In the genomic region with DNA sequence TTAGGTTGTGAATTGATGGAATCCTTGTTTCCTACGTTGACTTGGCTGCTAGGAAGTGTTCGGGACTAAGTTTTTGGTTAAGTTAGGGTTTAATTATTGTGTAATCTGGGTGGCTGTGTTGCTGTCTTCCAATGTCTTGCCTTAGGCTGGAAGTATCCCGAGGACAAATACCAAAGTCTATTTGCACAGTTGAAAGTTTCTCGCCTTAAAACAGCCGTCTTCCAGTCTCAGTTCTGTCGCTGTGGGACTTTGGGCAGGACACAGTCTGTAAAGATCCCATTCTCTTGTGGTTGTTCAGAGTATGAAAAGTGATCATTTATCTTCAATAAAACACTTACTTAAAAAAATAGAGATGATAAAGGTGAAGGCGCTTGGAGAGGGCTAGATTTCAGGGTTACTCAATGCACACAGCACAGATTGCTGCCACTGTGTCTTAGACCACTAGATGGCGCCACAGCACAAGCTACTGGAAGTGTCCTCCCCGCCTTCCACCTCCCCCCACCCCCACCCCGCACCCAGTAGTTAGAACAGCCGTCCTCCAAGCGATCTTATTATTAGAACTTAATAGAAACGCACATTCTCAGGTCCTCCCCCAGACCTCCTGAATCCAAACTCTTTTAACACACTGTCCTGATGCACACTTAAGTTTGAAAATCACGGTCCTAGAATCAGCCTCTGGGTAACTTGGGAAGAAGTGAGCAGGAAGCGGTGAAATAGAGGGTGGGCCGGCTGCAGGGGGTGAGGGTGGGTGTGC, we compare ENCODE assay signal across 8 cellular contexts. TPM values are rescaled to one million over a fixed set of nuclear protein-coding genes. Genes with fewer than 3 reads are reported as not detected.
DNase-seq lines count a peak whose midpoint lies in the region; ATAC-seq and TF ChIP-seq lines count a peak whose summit lies in the region.

No MANE protein-coding gene starts in this region.

- no peaks in the 10 kb centered on the region for H3K9me1 ChIP-seq in IMR-90 (ENCODE audit: insufficient read depth, low read length)

- no peak overlapping the region for H3K23ac ChIP-seq in IMR-90 (ENCODE audit: low read depth, low read length)

- TF ChIP-seq CTCF in IMR-90 (conservative IDR thresholded peaks at IDR 0.05; ENCODE audit: low read depth, low read length) (peak; percentile 78), OCI-LY1 (IDR thresholded peaks at IDR 0.05; ENCODE audit: low read length) (peak; percentile 67), esophagus squamous epithelium (IDR thresholded peaks at IDR 0.05) (peak; percentile 65 to 93 (median 70)), neural cell (IDR thresholded peaks at IDR 0.05; ENCODE audit: poor library complexity, severe bottlenecking) (peak; percentile 70)

- H4K5ac ChIP-seq in IMR-90 (ENCODE audit: low read depth, low read length), result no peak overlapping the region

- 61% methylated on average over 3 of the region's 16 CpGs; no CpG with 5 or more reads in 1 of the 2 experiments for WGBS in IMR-90 (ENCODE audit: extremely low coverage in 2 of 2, insufficient read length in 1 of 2), 2 experiments
- 19 to 21% methylated on average over 11 to 14 of the region's 16 CpGs for WGBS in esophagus squamous epithelium, 2 donors

- no peaks in the 10 kb centered on the region for H3K36me3 ChIP-seq in IMR-90 (ENCODE audit: control insufficient read depth, insufficient read depth, low read length)
- peaks cover under 1% of the 10 kb centered on the region; the same call in 1 of the 2 replicates for H3K36me3 ChIP-seq in OCI-LY1 (ENCODE audit: insufficient read depth, low read length)
- H3K36me3 ChIP-seq in esophagus squamous epithelium, result peaks cover 0 to 4% (median 0%) of the 10 kb centered on the region in 3 donors
- no peaks in the 10 kb centered on the region for H3K36me3 ChIP-seq in neural cell (ENCODE audit: insufficient read depth, low read length)

- no peaks in the 10 kb centered on the region for H3F3A ChIP-seq in OCI-LY1 (ENCODE audit: insufficient read depth, low read length)
- peaks cover 1% of the 10 kb centered on the region for H3F3A ChIP-seq in neural cell (ENCODE audit: insufficient read depth, low read length, poor library complexity, severe bottlenecking)

- peak; percentile 89 for TF ChIP-seq RAD21 in IMR-90 (IDR thresholded peaks at IDR 0.05; ENCODE audit: low read length)
- peak; percentile 78 for TF ChIP-seq RAD21 in neural cell (conservative IDR thresholded peaks at IDR 0.05)

- H3K9ac ChIP-seq in IMR-90 (ENCODE audit: low read depth, low read length), result no peak overlapping the region
- H3K9ac ChIP-seq in OCI-LY1 (ENCODE audit: low read length), result no peak overlapping the region
- no peak overlapping the region for H3K9ac ChIP-seq in neural cell (ENCODE audit: low read length)

- no peaks in the 10 kb centered on the region for H3K4me1 ChIP-seq in IMR-90 (ENCODE audit: control insufficient read depth, insufficient read depth, low read length)
- peaks cover 15% of the 10 kb centered on the region for H3K4me1 ChIP-seq in OCI-LY1 (ENCODE audit: insufficient read depth, low read length, severe bottlenecking)
- H3K4me1 ChIP-seq in esophagus squamous epithelium, result peaks cover 0 to 9% (median 0%) of the 10 kb centered on the region in 3 donors

- H2AK5ac ChIP-seq in IMR-90 (ENCODE audit: low read depth, low read length), result no peak overlapping the region

- no peak for TF ChIP-seq EP300 in neural cell (conservative IDR thresholded peaks at IDR 0.05; ENCODE audit: poor library complexity, severe bottlenecking)

- no peak overlapping the region for H4K8ac ChIP-seq in IMR-90 (ENCODE audit: low read depth in 2 of 2, low read length in 2 of 2)

- H3K9me3 ChIP-seq in IMR-90 (ENCODE audit: control insufficient read depth, insufficient read depth, low read length) (no peaks in the 10 kb centered on the region), OCI-LY1 (ENCODE audit: low read length) (no peaks in the 10 kb centered on the region), esophagus squamous epithelium (no peaks in the 10 kb centered on the region), neural cell (ENCODE audit: low read length) (no peaks in the 10 kb centered on the region)

- ATAC-seq in IMR-90 (ENCODE audit: low read depth) (peak; percentile 99), GM18867 (IDR thresholded peaks at IDR 0.05; ENCODE audit: unreplicated experiment) (no peak)

- H3K4me3 ChIP-seq in IMR-90 (ENCODE audit: insufficient read depth, low read depth, low read length), result peak overlapping the region; percentile 42; the same call in 1 of the 2 replicates
- peak overlapping the region; percentile 35 for H3K4me3 ChIP-seq in OCI-LY1 (ENCODE audit: low read depth, low read length, poor library complexity, severe bottlenecking)
- peak overlapping the region in 1 of 4 donors; percentile 43 for H3K4me3 ChIP-seq in esophagus squamous epithelium
- H3K4me3 ChIP-seq in neural cell (ENCODE audit: low read length), result no peak overlapping the region

- H3K4ac ChIP-seq in IMR-90 (ENCODE audit: low read depth, low read length), result no peak overlapping the region

- no peak overlapping the region for H2BK120ac ChIP-seq in IMR-90 (ENCODE audit: low read depth, low read length)

- peak overlapping the region; percentile 85 for H2AFZ ChIP-seq in IMR-90 (replicated peaks; ENCODE audit: low read length, poor library complexity)
- H2AFZ ChIP-seq in OCI-LY1 (ENCODE audit: low read length), result no peak overlapping the region
- no peak overlapping the region for H2AFZ ChIP-seq in neural cell (ENCODE audit: low read depth, low read length)

- no peaks in the 10 kb centered on the region for H4K20me1 ChIP-seq in IMR-90 (ENCODE audit: insufficient read depth, low read length)
- no peaks in the 10 kb centered on the region for H4K20me1 ChIP-seq in OCI-LY1 (ENCODE audit: insufficient read depth, low read length)
- no peaks in the 10 kb centered on the region for H4K20me1 ChIP-seq in neural cell (ENCODE audit: insufficient read depth)

- BruUV-seq in IMR-90 (replicated peaks; lab: Mats Ljungman, UMichigan), result no TSS peak

- H3K27me3 ChIP-seq in IMR-90 (ENCODE audit: control insufficient read depth, insufficient read depth, low read length), result peaks cover 7% of the 10 kb centered on the region
- H3K27me3 ChIP-seq in OCI-LY1 (ENCODE audit: insufficient read depth, low read length), result no peaks in the 10 kb centered on the region
- H3K27me3 ChIP-seq in esophagus squamous epithelium, result no peaks in the 10 kb centered on the region
- H3K27me3 ChIP-seq in neural cell (ENCODE audit: insufficient read depth, low read depth, low read length), result no peaks in the 10 kb centered on the region

- no peak overlapping the region for H2BK15ac ChIP-seq in IMR-90 (ENCODE audit: low read depth, low read length)

- DNase-seq in EH (ENCODE audit: low read depth) (peak; percentile 78), IMR-90 (peak; percentile 70), activated T-cell treated with anti-CD3 and anti-CD28 coated beads for 48 hours (ENCODE audit: low read depth) (peak; percentile 61), esophagus squamous epithelium (lab: John Stamatoyannopoulos, UW) (peak; percentile 17)
- peak; percentile 49 to 83 (median 78) for DNase-seq in stimulated activated naive CD4-positive, alpha-beta T cell (lab: John Stamatoyannopoulos, UW)

- dilution Hi-C loops in IMR-90 (cut with HindIII; ENCODE audit: low sequenced_read_pairs, unreplicated experiment), result no loop called here

- intact Hi-C loops in IMR-90 (cut with micrococcal nuclease) (loop anchor here (1.0 to 10.0 kb wide), 7 partner anchors 464 to 982 kb away; no protein-coding TSS in a partner anchor), esophagus squamous epithelium (cut with DNase I) (loop anchor here (10.0 kb wide), 1 partner anchor 614 kb away; a partner anchor contains a TSS)

- no peak overlapping the region for H2BK20ac ChIP-seq in IMR-90 (ENCODE audit: low read depth, low read length)

- no peak overlapping the region for H3K27ac ChIP-seq in IMR-90 (ENCODE audit: insufficient read depth, low read length)
- no peak overlapping the region for H3K27ac ChIP-seq in OCI-LY1 (ENCODE audit: low read depth, low read length, poor library complexity, severe bottlenecking)
- no peak overlapping the region for H3K27ac ChIP-seq in esophagus squamous epithelium
- no peak overlapping the region for H3K27ac ChIP-seq in neural cell (ENCODE audit: low read length)

- no peak overlapping the region for H3K14ac ChIP-seq in IMR-90 (replicated peaks; ENCODE audit: low read depth, low read length)

- H2AK9ac ChIP-seq in IMR-90 (replicated peaks; ENCODE audit: low read depth, low read length, poor library complexity), result no peak overlapping the region

- H3K56ac ChIP-seq in IMR-90 (ENCODE audit: extremely low read depth, insufficient read depth, low read length), result no peak overlapping the region

- H4K91ac ChIP-seq in IMR-90 (ENCODE audit: insufficient read depth, low read depth, low read length), result no peak overlapping the region

- POLR2A ChIA-PET in IMR-90 (lab: Charles Lee; ENCODE audit: unreplicated experiment), result no interaction called here

- no peaks in the 10 kb centered on the region for H3K79me2 ChIP-seq in OCI-LY1 (ENCODE audit: insufficient read depth, low read length)
- no peaks in the 10 kb centered on the region for H3K79me2 ChIP-seq in neural cell (replicated peaks; ENCODE audit: insufficient read depth, low read length)

- no peak overlapping the region for H2BK5ac ChIP-seq in IMR-90 (ENCODE audit: low read depth, low read length, poor library complexity, severe bottlenecking)

- H3K79me1 ChIP-seq in IMR-90 (ENCODE audit: low read depth in 1 of 2, low read length in 2 of 2), result no peaks in the 10 kb centered on the region

- CTCF ChIA-PET in IMR-90 (lab: Yijun Ruan, JAX), result interaction anchor here (1.2 to 1.5 kb wide), 2 partner anchors 702 to 705 kb away, joined by 3 to 6 read pairs; no protein-coding TSS in a partner anchor

- TF ChIP-seq POLR2A in IMR-90 (IDR thresholded peaks at IDR 0.05; ENCODE audit: low read depth, low read length) (no peak), esophagus squamous epithelium (IDR thresholded peaks at IDR 0.05) (no peak)

- H3K4me2 ChIP-seq in IMR-90 (ENCODE audit: low read depth, low read length) (peak overlapping the region; percentile 100), OCI-LY1 (ENCODE audit: low read length) (peak overlapping the region; percentile 72), neural cell (ENCODE audit: low read length) (no peak overlapping the region)

- no peak overlapping the region for H3K18ac ChIP-seq in IMR-90 (ENCODE audit: low read depth, low read length)

- H3K9me2 ChIP-seq in OCI-LY1 (ENCODE audit: low read depth, low read length) (no peaks in the 10 kb centered on the region), neural cell (ENCODE audit: insufficient read depth, low read length) (no peaks in the 10 kb centered on the region)

- in situ Hi-C loops in IMR-90 (cut with MboI; ENCODE audit: low sequenced_read_pairs), result no loop called here

TF ChIP-seq in IMR-90, 13 proteins besides CTCF, POLR2A, EP300 and RAD21 (continues in another document):
- TF ChIP-seq NFE2L2 (IDR thresholded peaks at IDR 0.05; ENCODE audit: low read depth, low read length), result no peak

TF ChIP-seq in neural cell, 6 proteins besides CTCF, POLR2A, EP300 and RAD21 (continues in another document):
- TF ChIP-seq SMC3 (conservative IDR thresholded peaks at IDR 0.05; ENCODE audit: poor library complexity), result peak; percentile 75

RNA-seq across cellular contexts. Expression of a gene that starts 45.8 kb away (rescaled TPM):
- total RNA-seq in IMR-90 (2012; rRNA removed) (10.2 and 11.7 TPM in 2 replicates), esophagus squamous epithelium (10 to 100 TPM; 22.6 to 51.9 (median 33.3) TPM)
- polyA plus RNA-seq in IMR-90 (2012; rRNA removed) (16.4 and 17.4 TPM in 2 replicates), neural cell (26.8 and 38.7 TPM in 2 replicates)
- 15.2 and 24.2 TPM in 2 replicates for polyA plus RNA-seq in IMR-90 (2012; cell fraction: cytosol; rRNA removed)
- 36.7 and 40.2 TPM in 2 replicates for polyA plus RNA-seq in IMR-90 (2012; cell fraction: nucleus; rRNA removed; ENCODE audit: low replicate concordance)
- 27.0 and 31.4 TPM in 2 replicates for polyA minus RNA-seq in neural cell

Comparison
In these comparisons a context has a peak if more than half of its experiments do, and no peak if none do; other contexts are left out.
1. DNase-seq: peak in every context shown above with its lines; median percentile 78 in stimulated activated naive CD4-positive, alpha-beta T cell; 78 in EH; 70 in IMR-90; 61 in activated T-cell treated with anti-CD3 and anti-CD28 coated beads for 48 hours; 17 in esophagus squamous epithelium.